Comparison of ENCODE assay signal across 9 cellular contexts in genomic region chr12:110585231-110585799, GRCh38. TPM values are rescaled to one million over a fixed set of nuclear protein-coding genes. Genes with fewer than 3 reads are reported as not detected.
DNase-seq lines count a peak whose midpoint lies in the region; ATAC-seq and TF ChIP-seq lines count a peak whose summit lies in the region.
"Had no signal": no experiment of that assay in that cellular context is flagged by ENCODE, and none has a peak within 500 bp of the region (broad histone marks: within the 10 kb centered on the region; RNA-seq: fewer than 3 reads in every experiment).

No MANE protein-coding gene starts in this region.

- H3K4me2 ChIP-seq in hepatocyte = no peak overlapping the region

- ATAC-seq in HG03442 (IDR thresholded peaks at IDR 0.05; ENCODE audit: unreplicated experiment) = no peak
- ATAC-seq in GM18861 (IDR thresholded peaks at IDR 0.05; ENCODE audit: unreplicated experiment) = no peak
- no peak for ATAC-seq in GM19328 (IDR thresholded peaks at IDR 0.05; ENCODE audit: unreplicated experiment)

- H3K27ac Mint-ChIP-seq in activated T-helper 2 cell treated with anti-CD3 and anti-CD28 coated beads, Interferon-gamma antibody, Interleukin-2, Interleukin-4, amounts not matched to agents 10 μg/mL and 5 μg/mL and 100 μg/mL, durations not matched to agents 14 hours and 24 hours and 36 hours = peak overlapping the region; percentile 92

- no peaks in the 10 kb centered on the region for H3K9me2 ChIP-seq in hepatocyte (replicated peaks; ENCODE audit: insufficient read depth)

- DNase-seq in NOMO-1 treated with DMSO at 0.1 percent for 48 hours (lab: John Stamatoyannopoulos, UW; ENCODE audit: unreplicated experiment) (peak; percentile 25), NOMO-1 treated with dmso at 0.1 percent for 144 hours (lab: John Stamatoyannopoulos, UW; ENCODE audit: unreplicated experiment) (no peak), hepatocyte (ENCODE audit: low spot score) (peak; percentile 16)
- peak; percentile 24 for DNase-seq in activated T-helper 2 cell treated with anti-CD3 and anti-CD28 coated beads, Interferon-gamma antibody, Interleukin-2, Interleukin-4, amounts not matched to agents 10 μg/mL and 5 μg/mL and 100 μg/mL, durations not matched to agents 14 hours and 24 hours and 36 hours (ENCODE audit: low spot score)
- peak in 5 of 6 experiments; percentile 9 to 48 (median 35) for DNase-seq in stimulated activated naive CD4-positive, alpha-beta T cell (lab: John Stamatoyannopoulos, UW)

- TF ChIP-seq CTCF in hepatocyte (IDR thresholded peaks at IDR 0.05; ENCODE audit: poor library complexity) = no peak

- peaks cover 16% of the 10 kb centered on the region for H4K20me1 ChIP-seq in hepatocyte (ENCODE audit: insufficient read depth, poor library complexity, severe bottlenecking)

- no peaks in the 10 kb centered on the region for H3K9me3 Mint-ChIP-seq in activated T-helper 2 cell treated with anti-CD3 and anti-CD28 coated beads, Interferon-gamma antibody, Interleukin-2, Interleukin-4, amounts not matched to agents 10 μg/mL and 5 μg/mL and 100 μg/mL, durations not matched to agents 14 hours and 24 hours and 36 hours

- H2AFZ ChIP-seq in hepatocyte = no peak overlapping the region

- H3K4me1 ChIP-seq in hepatocyte (ENCODE audit: insufficient read depth) = peaks cover 5% of the 10 kb centered on the region

- no peaks in the 10 kb centered on the region for H3K27me3 Mint-ChIP-seq in activated T-helper 2 cell treated with anti-CD3 and anti-CD28 coated beads, Interferon-gamma antibody, Interleukin-2, Interleukin-4, amounts not matched to agents 10 μg/mL and 5 μg/mL and 100 μg/mL, durations not matched to agents 14 hours and 24 hours and 36 hours (ENCODE audit: low read depth)

- intact Hi-C loops in activated T-helper 2 cell treated with anti-CD3 and anti-CD28 coated beads, Interferon-gamma antibody, Interleukin-2, Interleukin-4, amounts not matched to agents 10 μg/mL and 5 μg/mL and 100 μg/mL, durations not matched to agents 14 hours and 24 hours and 36 hours (cut with micrococcal nuclease) = no loop called here

- no peaks in the 10 kb centered on the region for H3K27me3 ChIP-seq in hepatocyte

- peak overlapping the region; percentile 72 for H3K4me3 Mint-ChIP-seq in activated T-helper 2 cell treated with anti-CD3 and anti-CD28 coated beads, Interferon-gamma antibody, Interleukin-2, Interleukin-4, amounts not matched to agents 10 μg/mL and 5 μg/mL and 100 μg/mL, durations not matched to agents 14 hours and 24 hours and 36 hours (ENCODE audit: low read depth)

- no peaks in the 10 kb centered on the region for H3K9me3 ChIP-seq in hepatocyte (ENCODE audit: low read depth)

- H3K79me2 ChIP-seq in hepatocyte = peaks cover 25% of the 10 kb centered on the region

- 41% methylated on average over 7 of the region's 7 CpGs for WGBS in hepatocyte (ENCODE audit: low lambda C conversion rate, missing lambda C conversion rate)

- H3K36me3 Mint-ChIP-seq in activated T-helper 2 cell treated with anti-CD3 and anti-CD28 coated beads, Interferon-gamma antibody, Interleukin-2, Interleukin-4, amounts not matched to agents 10 μg/mL and 5 μg/mL and 100 μg/mL, durations not matched to agents 14 hours and 24 hours and 36 hours (ENCODE audit: low read depth) = peaks cover 16% of the 10 kb centered on the region

- H3K27ac ChIP-seq in hepatocyte = peak overlapping the region; percentile 18
- H3K27ac ChIP-seq: 22Rv1 had no signal

- H3K4me1 Mint-ChIP-seq in activated T-helper 2 cell treated with anti-CD3 and anti-CD28 coated beads, Interferon-gamma antibody, Interleukin-2, Interleukin-4, amounts not matched to agents 10 μg/mL and 5 μg/mL and 100 μg/mL, durations not matched to agents 14 hours and 24 hours and 36 hours (ENCODE audit: low read depth) = peaks cover 46% of the 10 kb centered on the region

- no peaks in the 10 kb centered on the region for H3K36me3 ChIP-seq in hepatocyte (replicated peaks; ENCODE audit: insufficient read depth, low read depth)

- no peak overlapping the region for H3K4me3 ChIP-seq in hepatocyte

RNA-seq across cellular contexts. Expression of gene PPTC7, which starts 2.2 kb away (rescaled TPM):
- total RNA-seq in activated T-helper 2 cell treated with anti-CD3 and anti-CD28 coated beads, Interferon-gamma antibody, Interleukin-2, Interleukin-4, amounts not matched to agents 10 μg/mL and 5 μg/mL and 100 μg/mL, durations not matched to agents 14 hours and 24 hours and 36 hours = 41.7 and 42.4 TPM in 2 replicates
- 11.8 and 17.1 TPM in 2 replicates for total RNA-seq in hepatocyte
- 8.1 and 8.6 TPM in 2 replicates for polyA plus RNA-seq in hepatocyte

RNA-seq across cellular contexts. Expression of gene TCTN1, which starts 28.6 kb away (rescaled TPM):
- 5.1 and 6.6 TPM in 2 replicates for total RNA-seq in activated T-helper 2 cell treated with anti-CD3 and anti-CD28 coated beads, Interferon-gamma antibody, Interleukin-2, Interleukin-4, amounts not matched to agents 10 μg/mL and 5 μg/mL and 100 μg/mL, durations not matched to agents 14 hours and 24 hours and 36 hours
- 36.8 and 40.6 TPM in 2 replicates for total RNA-seq in hepatocyte
- 39.0 and 40.9 TPM in 2 replicates for polyA plus RNA-seq in hepatocyte
